ENCODE assay signal across 14 cellular contexts in the genomic region with DNA sequence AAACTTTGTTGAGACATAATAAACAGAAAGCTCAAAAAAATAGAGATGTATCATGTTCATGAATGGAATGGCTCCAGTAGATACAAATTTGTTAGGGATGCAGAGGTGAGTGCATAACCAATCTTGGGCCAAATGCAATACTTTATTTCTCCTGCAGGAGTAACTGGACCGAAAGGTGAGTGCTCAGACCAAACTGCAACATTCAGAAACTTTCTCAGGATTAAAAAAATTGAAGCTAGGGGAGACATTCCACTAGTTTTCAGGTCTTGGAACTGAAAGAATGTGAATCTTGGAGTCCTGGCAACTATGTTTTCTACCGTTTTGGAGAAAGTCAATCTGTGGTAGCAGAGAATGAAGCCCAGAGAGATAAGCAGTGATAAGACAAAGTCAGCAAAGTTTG. TPM values are rescaled to one million over a fixed set of nuclear protein-coding genes. Genes with fewer than 3 reads are reported as not detected.
DNase-seq lines count a peak whose midpoint lies in the region; ATAC-seq and TF ChIP-seq lines count a peak whose summit lies in the region.
"Had no signal": no experiment of that assay in that cellular context is flagged by ENCODE, and none has a peak within 500 bp of the region (broad histone marks: within the 10 kb centered on the region; RNA-seq: fewer than 3 reads in every experiment).

No MANE protein-coding gene starts in this region.

- H3F3A ChIP-seq in SK-N-SH (replicated peaks; ENCODE audit: insufficient read depth) (no peaks in the 10 kb centered on the region), MM.1S (ENCODE audit: insufficient read depth, low read length) (no peaks in the 10 kb centered on the region)

- H3K27ac ChIP-seq in SK-N-SH (ENCODE audit: low read depth in 2 of 2, low read length in 1 of 2) (no peak overlapping the region), MM.1S (ENCODE audit: low read length) (no peak overlapping the region), colonic mucosa (no peak overlapping the region)
- H3K27ac ChIP-seq: neutrophil, upper lobe of left lung had no signal

- TF ChIP-seq CTCF in SK-N-SH (IDR thresholded peaks at IDR 0.05) = peak; percentile 31
- TF ChIP-seq CTCF in MM.1S (IDR thresholded peaks at IDR 0.05; ENCODE audit: low read length) = peak; percentile 41
- peak; percentile 18 for TF ChIP-seq CTCF in colonic mucosa (IDR thresholded peaks at IDR 0.05)
- peak; percentile 37 for TF ChIP-seq CTCF in progenitor cell of endocrine pancreas (IDR thresholded peaks at IDR 0.05; ENCODE audit: unreplicated experiment)

- H3K79me2 ChIP-seq in SK-N-SH (ENCODE audit: insufficient read depth) (no peaks in the 10 kb centered on the region), MM.1S (ENCODE audit: low read length) (no peaks in the 10 kb centered on the region)

- CTCF ChIA-PET in SK-N-SH (lab: Yijun Ruan, JAX) = interaction anchor here (1.3 kb wide), 1 partner anchor 11 kb away, joined by 4 read pairs; no protein-coding TSS in a partner anchor

- H3K27ac Mint-ChIP-seq in progenitor cell of endocrine pancreas = no peak overlapping the region

- no peaks in the 10 kb centered on the region for H3K27me3 Mint-ChIP-seq in progenitor cell of endocrine pancreas

- H3K9ac ChIP-seq in SK-N-SH (no peak overlapping the region), MM.1S (ENCODE audit: low read length) (no peak overlapping the region), colonic mucosa (ENCODE audit: low read depth in 2 of 2, low read length in 2 of 2) (no peak overlapping the region)

- H3K36me3 Mint-ChIP-seq in progenitor cell of endocrine pancreas (ENCODE audit: insufficient read depth) = no peaks in the 10 kb centered on the region

- WGBS in SK-N-SH (ENCODE audit: low lambda C conversion rate) = 7% methylated on average over 2 of the region's 2 CpGs

- no peaks in the 10 kb centered on the region for H3K4me1 ChIP-seq in SK-N-SH (ENCODE audit: control insufficient read depth in 1 of 2, insufficient read depth in 2 of 2, low read depth in 1 of 2, low read length in 1 of 2)
- H3K4me1 ChIP-seq in MM.1S (ENCODE audit: low read length) = no peaks in the 10 kb centered on the region
- no peaks in the 10 kb centered on the region for H3K4me1 ChIP-seq in colonic mucosa
- H3K4me1 ChIP-seq: upper lobe of left lung had no signal

- POLR2A ChIA-PET in SK-N-SH (lab: Yijun Ruan, JAX) = no interaction called here

- no peak overlapping the region for H3K4me3 Mint-ChIP-seq in progenitor cell of endocrine pancreas (ENCODE audit: low read depth)

- H3K9me3 ChIP-seq in SK-N-SH = no peaks in the 10 kb centered on the region
- no peaks in the 10 kb centered on the region for H3K9me3 ChIP-seq in MM.1S (replicated peaks; ENCODE audit: insufficient read depth, low read length)
- H3K9me3 ChIP-seq in colonic mucosa = no peaks in the 10 kb centered on the region
- H3K9me3 ChIP-seq: neutrophil, upper lobe of left lung had no signal

- H3K27me3 ChIP-seq in SK-N-SH (ENCODE audit: insufficient read depth) (no peaks in the 10 kb centered on the region), MM.1S (replicated peaks; ENCODE audit: insufficient read depth, low read length) (no peaks in the 10 kb centered on the region), colonic mucosa (no peaks in the 10 kb centered on the region)
- H3K27me3 ChIP-seq: neutrophil, upper lobe of left lung had no signal

- no peak for TF ChIP-seq EP300 in SK-N-SH (IDR thresholded peaks at IDR 0.05; ENCODE audit: borderline replicate concordance in 1 of 2, low read depth in 1 of 2, low read length in 1 of 2)

- H3K4me1 Mint-ChIP-seq in progenitor cell of endocrine pancreas (ENCODE audit: low read depth) = peaks cover 3% of the 10 kb centered on the region

- no peak for ATAC-seq in SK-N-SH treated with all-trans-retinoic acid at 6 μM for 48 hours
- no peak for ATAC-seq in sciatic nerve
- no peak for ATAC-seq in HG03460 (IDR thresholded peaks at IDR 0.05; ENCODE audit: unreplicated experiment)

- DNase-seq in SK-N-SH = no peak
- no peak for DNase-seq in MM.1S
- DNase-seq in colonic mucosa = no peak
- no peak for DNase-seq in progenitor cell of endocrine pancreas (ENCODE audit: low spot score, unreplicated experiment)
- no peak for DNase-seq in sciatic nerve (ENCODE audit: low spot score)
- DNase-seq in activated CD8-positive, alpha-beta memory T cell treated with anti-CD3 and anti-CD28 coated beads, Interleukin-2, amount 50 U/mL, for 4 hours = no peak
- DNase-seq: activated CD4-positive, CD25-positive, alpha-beta regulatory T cell treated with anti-CD3 and anti-CD28 coated beads, Interleukin-2, amount 50 U/mL, for 72 hours; NCI-H1417; NCI-H69; stimulated activated CD4-positive, alpha-beta T cell treated with anti-CD3 and anti-CD28 coated beads, Interleukin-12 subunit alpha, Interleukin-12 subunit beta, amount 100 ng/mL, for 4 hours; upper lobe of left lung had no signal

- no peak for TF ChIP-seq RAD21 in SK-N-SH (IDR thresholded peaks at IDR 0.05; ENCODE audit: low read length)

- H4K20me1 ChIP-seq in SK-N-SH (ENCODE audit: insufficient read depth) = no peaks in the 10 kb centered on the region
- H4K20me1 ChIP-seq in MM.1S (ENCODE audit: insufficient read depth, low read length) = no peaks in the 10 kb centered on the region

- H2AFZ ChIP-seq in SK-N-SH (ENCODE audit: low read depth) = no peak overlapping the region
- no peak overlapping the region for H2AFZ ChIP-seq in MM.1S (ENCODE audit: low read length)

- H3K9me3 Mint-ChIP-seq in progenitor cell of endocrine pancreas (ENCODE audit: low read depth) = no peaks in the 10 kb centered on the region

- H3K4me2 ChIP-seq in SK-N-SH = no peak overlapping the region
- H3K4me2 ChIP-seq in MM.1S (ENCODE audit: low read depth, low read length) = no peak overlapping the region

- H3K9me2 ChIP-seq in SK-N-SH = no peaks in the 10 kb centered on the region
- H3K9me2 ChIP-seq in MM.1S (replicated peaks; ENCODE audit: insufficient read depth, low read length) = no peaks in the 10 kb centered on the region

- H3K4me3 ChIP-seq in SK-N-SH (ENCODE audit: low read depth in 2 of 2, low read length in 1 of 2) (no peak overlapping the region), MM.1S (ENCODE audit: low read length) (no peak overlapping the region), colonic mucosa (no peak overlapping the region)
- H3K4me3 ChIP-seq: upper lobe of left lung had no signal

- H3K36me3 ChIP-seq in SK-N-SH (replicated peaks in 1 of 2; ENCODE audit: control insufficient read depth in 1 of 2, insufficient read depth in 2 of 2, low read length in 1 of 2) = no peaks in the 10 kb centered on the region
- H3K36me3 ChIP-seq in MM.1S (replicated peaks; ENCODE audit: insufficient read depth, low read length) = no peaks in the 10 kb centered on the region
- no peaks in the 10 kb centered on the region for H3K36me3 ChIP-seq in colonic mucosa
- H3K36me3 ChIP-seq: neutrophil, upper lobe of left lung had no signal

- intact Hi-C loops in colonic mucosa (cut with DNase I) (no loop called here), sciatic nerve (cut with DNase I) (no loop called here)

TF ChIP-seq in SK-N-SH, 30 proteins besides CTCF, POLR2A, EP300 and RAD21 (continues in another document):
- TF ChIP-seq, protein P1, sequence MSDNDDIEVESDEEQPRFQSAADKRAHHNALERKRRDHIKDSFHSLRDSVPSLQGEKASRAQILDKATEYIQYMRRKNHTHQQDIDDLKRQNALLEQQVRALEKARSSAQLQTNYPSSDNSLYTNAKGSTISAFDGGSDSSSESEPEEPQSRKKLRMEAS (IDR thresholded peaks at IDR 0.05; ENCODE audit: low read depth) = no peak
- TF ChIP-seq FOXM1 (IDR thresholded peaks at IDR 0.05; ENCODE audit: low read depth) = no peak
- no peak for TF ChIP-seq FOXJ3 (CRISPR knock-in tag; IDR thresholded peaks at IDR 0.05)
- TF ChIP-seq RCOR1 (IDR thresholded peaks at IDR 0.05; ENCODE audit: low read length) = no peak
- no peak for TF ChIP-seq PBX3 (IDR thresholded peaks at IDR 0.05)

TF ChIP-seq in SK-N-SH treated with all-trans-retinoic acid at 6 μM for 48 hours, 23 proteins besides CTCF, POLR2A, EP300 and RAD21 (continues in another document):
- TF ChIP-seq SNAI2 (CRISPR knock-in tag; IDR thresholded peaks at IDR 0.05) (no peak), BACH2 (CRISPR knock-in tag; IDR thresholded peaks at IDR 0.05; ENCODE audit: borderline replicate concordance) (no peak), ZNF8 (CRISPR knock-in tag; IDR thresholded peaks at IDR 0.05) (no peak), ZFP3 (CRISPR knock-in tag; IDR thresholded peaks at IDR 0.05) (no peak), GLIS3 (CRISPR knock-in tag; IDR thresholded peaks at IDR 0.05) (no peak), ZNF565 (CRISPR knock-in tag; conservative IDR thresholded peaks at IDR 0.05; ENCODE audit: low read depth) (no peak), PPARA (CRISPR knock-in tag; IDR thresholded peaks at IDR 0.05; ENCODE audit: borderline replicate concordance) (no peak), ZC3H10 (CRISPR knock-in tag; IDR thresholded peaks at IDR 0.05) (no peak), ARNTL (CRISPR knock-in tag; IDR thresholded peaks at IDR 0.05; ENCODE audit: borderline replicate concordance, low read depth) (no peak), OSR1 (CRISPR knock-in tag; IDR thresholded peaks at IDR 0.05) (no peak)
- TF ChIP-seq, protein P2, sequence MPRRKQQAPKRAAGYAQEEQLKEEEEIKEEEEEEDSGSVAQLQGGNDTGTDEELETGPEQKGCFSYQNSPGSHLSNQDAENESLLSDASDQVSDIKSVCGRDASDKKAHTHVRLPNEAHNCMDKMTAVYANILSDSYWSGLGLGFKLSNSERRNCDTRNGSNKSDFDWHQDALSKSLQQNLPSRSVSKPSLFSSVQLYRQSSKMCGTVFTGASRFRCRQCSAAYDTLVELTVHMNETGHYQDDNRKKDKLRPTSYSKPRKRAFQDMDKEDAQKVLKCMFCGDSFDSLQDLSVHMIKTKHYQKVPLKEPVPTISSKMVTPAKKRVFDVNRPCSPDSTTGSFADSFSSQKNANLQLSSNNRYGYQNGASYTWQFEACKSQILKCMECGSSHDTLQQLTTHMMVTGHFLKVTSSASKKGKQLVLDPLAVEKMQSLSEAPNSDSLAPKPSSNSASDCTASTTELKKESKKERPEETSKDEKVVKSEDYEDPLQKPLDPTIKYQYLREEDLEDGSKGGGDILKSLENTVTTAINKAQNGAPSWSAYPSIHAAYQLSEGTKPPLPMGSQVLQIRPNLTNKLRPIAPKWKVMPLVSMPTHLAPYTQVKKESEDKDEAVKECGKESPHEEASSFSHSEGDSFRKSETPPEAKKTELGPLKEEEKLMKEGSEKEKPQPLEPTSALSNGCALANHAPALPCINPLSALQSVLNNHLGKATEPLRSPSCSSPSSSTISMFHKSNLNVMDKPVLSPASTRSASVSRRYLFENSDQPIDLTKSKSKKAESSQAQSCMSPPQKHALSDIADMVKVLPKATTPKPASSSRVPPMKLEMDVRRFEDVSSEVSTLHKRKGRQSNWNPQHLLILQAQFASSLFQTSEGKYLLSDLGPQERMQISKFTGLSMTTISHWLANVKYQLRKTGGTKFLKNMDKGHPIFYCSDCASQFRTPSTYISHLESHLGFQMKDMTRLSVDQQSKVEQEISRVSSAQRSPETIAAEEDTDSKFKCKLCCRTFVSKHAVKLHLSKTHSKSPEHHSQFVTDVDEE (CRISPR knock-in tag; IDR thresholded peaks at IDR 0.05) = no peak

RNA-seq across cellular contexts. Expression of gene LCORL, which starts 21.2 kb away (rescaled TPM):
- 1.9 and 2.7 TPM in 2 replicates for polyA plus RNA-seq in SK-N-SH (2012; rRNA removed)
- polyA plus RNA-seq in SK-N-SH (2012; cell fraction: cytosol; rRNA removed) = 3.8 and 4.1 TPM in 2 replicates
- polyA plus RNA-seq in SK-N-SH (2012; cell fraction: nucleus; rRNA removed) = 3.0 TPM in 2 replicates
- total RNA-seq in colonic mucosa (10 to 100 TPM; 16.5 to 20.7 TPM), progenitor cell of endocrine pancreas (22.3 and 26.1 TPM in 2 replicates), sciatic nerve (29.7 TPM)
